In the genomic region with DNA sequence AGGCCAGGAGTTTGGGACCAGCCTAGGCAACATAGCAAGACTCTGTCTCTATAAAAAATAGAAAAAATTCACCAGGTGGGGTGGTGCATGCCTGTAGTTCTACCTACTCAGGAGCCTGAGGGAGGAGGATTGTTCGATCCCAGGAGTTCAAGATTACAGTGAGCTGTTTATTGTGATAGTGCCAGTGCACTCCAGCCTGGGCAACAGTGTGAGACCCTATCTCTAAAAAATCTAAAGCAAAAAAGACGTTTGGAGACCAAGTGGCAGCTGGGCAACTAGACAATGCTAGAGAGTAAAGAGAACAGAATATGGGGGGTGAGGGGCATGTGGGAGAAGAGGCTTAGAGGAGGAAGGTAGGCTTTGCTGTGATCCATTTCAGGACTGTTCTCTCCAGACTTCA, we compare ENCODE assay signal across 1 cellular context.
TF ChIP-seq lines count a peak whose summit lies in the region.

No MANE protein-coding gene starts in this region.

TF ChIP-seq in HepG2, 621 proteins besides CTCF, POLR2A, EP300 and RAD21 (continued from another document):
- no peak for TF ChIP-seq CEBPB (IDR thresholded peaks at IDR 0.05; ENCODE audit: borderline replicate concordance, low read depth, low read length)
